1 cellular context compared by ENCODE assay signal in genomic region chr2:37000273-37000780, GRCh38.
TF ChIP-seq lines count a peak whose summit lies in the region.

No MANE protein-coding gene starts in this region.

TF ChIP-seq in K562, 482 proteins besides CTCF, POLR2A, EP300 and RAD21:
- TF ChIP-seq THRB (CRISPR knock-in tag; conservative IDR thresholded peaks at IDR 0.05) = no peak
- no peak for TF ChIP-seq DLX4 (CRISPR knock-in tag; IDR thresholded peaks at IDR 0.05)
- no peak for TF ChIP-seq ETS2 (tag; IDR thresholded peaks at IDR 0.05; ENCODE audit: borderline replicate concordance, poor library complexity, severe bottlenecking)
- TF ChIP-seq RBM34 (IDR thresholded peaks at IDR 0.05; ENCODE audit: borderline replicate concordance, insufficient read depth, low read length) = no peak
- no peak for TF ChIP-seq ZNF121 (CRISPR knock-in tag; conservative IDR thresholded peaks at IDR 0.05)
- no peak for TF ChIP-seq SMAD2 (IDR thresholded peaks at IDR 0.05; ENCODE audit: low read depth, low read length)
- no peak for TF ChIP-seq RBM15 (IDR thresholded peaks at IDR 0.05; ENCODE audit: insufficient read depth, low read length)
- TF ChIP-seq ZFX (CRISPR knock-in tag; IDR thresholded peaks at IDR 0.05) = no peak
- TF ChIP-seq KLF6 (CRISPR knock-in tag; IDR thresholded peaks at IDR 0.05; ENCODE audit: borderline replicate concordance) = no peak
- TF ChIP-seq FOXJ2 (tag; IDR thresholded peaks at IDR 0.05) = no peak
- no peak for TF ChIP-seq NR4A1 (CRISPR knock-in tag; IDR thresholded peaks at IDR 0.05)
- no peak for TF ChIP-seq NR4A1 (tag; IDR thresholded peaks at IDR 0.05)
